Comparison of ENCODE assay signal across 8 cellular contexts in the genomic region with DNA sequence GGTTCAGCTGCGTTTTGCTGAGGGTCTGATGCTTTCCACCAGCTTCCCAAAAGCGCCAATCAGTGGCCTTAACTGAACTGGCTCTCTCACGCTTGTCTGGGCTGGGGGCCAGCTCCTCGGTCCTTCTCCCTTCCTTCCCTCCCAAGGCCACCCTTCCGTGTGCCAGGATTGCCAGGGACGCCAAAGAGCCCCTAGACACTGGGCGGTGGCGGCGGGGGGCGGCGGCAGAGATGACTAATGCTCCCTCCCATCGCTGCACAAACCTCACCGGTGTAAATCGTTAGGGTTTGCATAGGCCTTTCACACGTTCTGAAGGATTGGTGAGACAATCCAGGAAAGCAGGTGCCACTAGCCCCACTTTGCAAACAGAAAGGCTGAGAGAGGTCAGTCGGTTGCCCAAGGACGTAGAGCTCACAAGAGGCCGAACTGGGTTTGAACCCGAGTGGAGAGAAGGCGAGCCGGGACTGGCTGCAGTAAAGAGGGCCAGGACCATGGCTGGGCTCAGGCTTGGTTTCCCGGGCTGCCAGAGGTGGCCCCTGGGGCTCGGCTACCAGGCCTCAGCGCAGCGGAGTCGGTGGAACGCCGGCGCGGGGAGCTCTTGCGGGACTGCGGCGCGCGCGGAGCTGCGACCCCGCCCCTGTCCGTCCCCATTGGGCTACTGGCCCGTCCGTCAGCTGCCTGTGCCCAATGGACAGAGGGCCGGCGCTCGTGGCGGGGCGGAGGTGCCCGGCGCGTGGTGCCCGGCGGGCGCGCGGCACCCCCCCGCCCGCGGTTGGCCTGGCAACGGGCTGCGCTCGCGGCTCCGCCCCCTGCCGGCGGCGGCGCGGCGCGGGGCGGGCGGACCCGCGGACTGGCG. TPM values are rescaled to one million over a fixed set of nuclear protein-coding genes. Genes with fewer than 3 reads are reported as not detected.
A peak's percentile ranks its signal among the peaks of the same experiment; 100 is the strongest.
DNase-seq lines count a peak whose midpoint lies in the region; ATAC-seq and TF ChIP-seq lines count a peak whose summit lies in the region.

No MANE protein-coding gene starts in this region.

- no peaks in the 10 kb centered on the region for H3K9me3 Mint-ChIP-seq in activated CD4-positive, alpha-beta memory T cell treated with anti-CD3 and anti-CD28 coated beads for 36 hours

- TF ChIP-seq CTCF in dorsolateral prefrontal cortex (IDR thresholded peaks at IDR 0.05 in 54 of 56, conservative IDR thresholded peaks at IDR 0.05 in 2 of 56; ENCODE audit: low read depth in 1 of 56, partially characterized antibody in 56 of 56) (peak in 24 of 56 donors; percentile 5 to 41 (median 17)), right lobe of liver (IDR thresholded peaks at IDR 0.05) (no peak)

- peak; percentile 48 to 81 for DNase-seq in NCI-H187 (lab: John Stamatoyannopoulos, UW)
- DNase-seq in NCI-H187 treated with DMSO at 0.1 percent for 48 hours (lab: John Stamatoyannopoulos, UW), result no peak
- peak; percentile 54 for DNase-seq in NCI-H526 treated with DMSO at 0.1 percent for 48 hours (lab: John Stamatoyannopoulos, UW)
- peak; percentile 90 for DNase-seq in activated CD4-positive, alpha-beta memory T cell treated with anti-CD3 and anti-CD28 coated beads for 36 hours
- peak; percentile 91 to 98 (median 95) for DNase-seq in dorsolateral prefrontal cortex
- DNase-seq in right lobe of liver, result peak; percentile 94 to 96 (median 96)
- DNase-seq in stimulated activated CD4-positive, alpha-beta T cell treated with anti-CD3 and anti-CD28 coated beads, Interleukin-2, amount 100 ng/mL, for 48 hours, result peak; percentile 83 to 86

- peaks cover 2% of the 10 kb centered on the region for H3K27me3 Mint-ChIP-seq in activated CD4-positive, alpha-beta memory T cell treated with anti-CD3 and anti-CD28 coated beads for 36 hours

- no peaks in the 10 kb centered on the region for H3K36me3 Mint-ChIP-seq in activated CD4-positive, alpha-beta memory T cell treated with anti-CD3 and anti-CD28 coated beads for 36 hours

- POLR2A ChIA-PET in activated CD4-positive, alpha-beta memory T cell treated with anti-CD3 and anti-CD28 coated beads for 36 hours (lab: Charles Lee), result interaction anchor here (0.9 kb wide), 1 partner anchor 58 kb away, joined by 3 read pairs; no protein-coding TSS in a partner anchor

- TF ChIP-seq POLR2A in right lobe of liver (IDR thresholded peaks at IDR 0.05), result no peak

- H3K4me1 ChIP-seq in right lobe of liver, result peaks cover 0 to 5% (median 0%) of the 10 kb centered on the region in 4 donors

- WGBS in right lobe of liver (ENCODE audit: insufficient coverage, low coverage, low lambda C conversion rate, missing lambda C conversion rate), result 8% methylated on average over 18 of the region's 74 CpGs

- H3K36me3 ChIP-seq in right lobe of liver, result no peaks in the 10 kb centered on the region

- intact Hi-C loops in activated CD4-positive, alpha-beta memory T cell treated with anti-CD3 and anti-CD28 coated beads for 36 hours (cut with micrococcal nuclease), result no loop called here
- intact Hi-C loops in dorsolateral prefrontal cortex (cut with DNase I), result loop anchor here (2.0 to 5.0 kb wide), 5 partner anchors 43 to 213 kb away; no protein-coding TSS in a partner anchor
- intact Hi-C loops in right lobe of liver (cut with DNase I), result no loop called here

- H3K4me1 Mint-ChIP-seq in activated CD4-positive, alpha-beta memory T cell treated with anti-CD3 and anti-CD28 coated beads for 36 hours (ENCODE audit: low read depth), result peaks cover 6% of the 10 kb centered on the region

- H3K27ac Mint-ChIP-seq in activated CD4-positive, alpha-beta memory T cell treated with anti-CD3 and anti-CD28 coated beads for 36 hours, result no peak overlapping the region

- CTCF ChIA-PET in activated CD4-positive, alpha-beta memory T cell treated with anti-CD3 and anti-CD28 coated beads for 36 hours (lab: Charles Lee), result interaction anchor here (0.7 to 1.5 kb wide), 6 partner anchors 25 to 316 kb away, joined by 3 to 5 read pairs (median 4); partner anchors contain the start of gene RAB36

- ATAC-seq in HG03280 (IDR thresholded peaks at IDR 0.05; ENCODE audit: unreplicated experiment) (peak; percentile 87), right lobe of liver (peak; percentile 97 to 99 (median 98))

- H3K4me3 ChIP-seq in dorsolateral prefrontal cortex, result peak overlapping the region; percentile 46 to 89 (median 75)
- peak overlapping the region; percentile 47 to 61 (median 50) for H3K4me3 ChIP-seq in right lobe of liver

- H3K27me3 ChIP-seq in dorsolateral prefrontal cortex, result no peaks in the 10 kb centered on the region
- no peaks in the 10 kb centered on the region for H3K27me3 ChIP-seq in right lobe of liver

- H3K4me3 Mint-ChIP-seq in activated CD4-positive, alpha-beta memory T cell treated with anti-CD3 and anti-CD28 coated beads for 36 hours, result peak overlapping the region; percentile 69

- peak overlapping the region in 52 of 59 donors; percentile 7 to 91 (median 72) for H3K27ac ChIP-seq in dorsolateral prefrontal cortex
- H3K27ac ChIP-seq in right lobe of liver, result no peak overlapping the region

- H3K9me3 ChIP-seq in right lobe of liver, result no peaks in the 10 kb centered on the region

RNA-seq across cellular contexts. Expression of gene GNAZ, which starts 0.6 kb away (rescaled TPM):
- 1 to 10 TPM; 1.6 to 2.2 TPM for total RNA-seq in activated CD4-positive, alpha-beta memory T cell treated with anti-CD3 and anti-CD28 coated beads for 36 hours
- total RNA-seq in dorsolateral prefrontal cortex (100 to 1,000 TPM in 10 of 120 experiments, 10 to 100 TPM in 110; 66.2 to 113 (median 85.3) TPM), right lobe of liver (1 to 10 TPM in 2 of 6 experiments, under 1 TPM in 4; 0.15 to 1.5 (median 0.53) TPM)

Comparison
In these comparisons a context has a peak if more than half of its experiments do, and no peak if none do; other contexts are left out.
1. H3K27ac ChIP-seq: peak in dorsolateral prefrontal cortex (52 of 59); none in right lobe of liver (0 of 3).
2. RNA of gene GNAZ, which starts 0.6 kb away (total RNA-seq): 66.2 to 113 TPM in dorsolateral prefrontal cortex; 1.6 to 2.2 TPM in activated CD4-positive, alpha-beta memory T cell treated with anti-CD3 and anti-CD28 coated beads for 36 hours and 0.15 to 1.5 TPM in right lobe of liver; every median in the first group is over 10 times any median in the second.
3. intact Hi-C loops: an anchor here in dorsolateral prefrontal cortex (2.0 to 5.0 kb wide); none called in activated CD4-positive, alpha-beta memory T cell treated with anti-CD3 and anti-CD28 coated beads for 36 hours and right lobe of liver.